In genomic region chr14:89221109-89221508, GRCh38 we compare ENCODE assay signal across 9 cellular contexts.
DNase-seq lines count a peak whose midpoint lies in the region; ATAC-seq and TF ChIP-seq lines count a peak whose summit lies in the region.
"Had no signal": no experiment of that assay in that cellular context is flagged by ENCODE, and none has a peak within 500 bp of the region (broad histone marks: within the 10 kb centered on the region; RNA-seq: fewer than 3 reads in every experiment).

No MANE protein-coding gene starts in this region.

- no peak for DNase-seq in activated CD4-positive, alpha-beta T cell treated with anti-CD3 and anti-CD28 coated beads, Interleukin-2, amount 10 ng/mL, durations not matched to agents 24 days and 14 days
- no peak for DNase-seq in activated CD4-positive, alpha-beta T cell treated with anti-CD3 and anti-CD28 coated beads for 1 hour
- DNase-seq in PC-3 (peak; percentile 20), fibroblast of the aortic adventitia (ENCODE audit: low read depth) (peak; percentile 73), retina (no peak)
- no peak for DNase-seq in stimulated activated effector memory CD8-positive, alpha-beta T cell treated with anti-CD3 and anti-CD28 coated beads, Interleukin-12 subunit alpha, Interleukin-12 subunit beta, amount 100 ng/mL, for 72 hours (ENCODE audit: low spot score in 2 of 2)
- no peak for DNase-seq in stimulated activated CD8-positive, alpha-beta memory T cell treated with anti-CD3 and anti-CD28 coated beads, Interleukin-4, amount 100 ng/mL, for 48 hours

- no peak overlapping the region for H2AFZ ChIP-seq in PC-3 (ENCODE audit: low read length)

- H3K27ac Mint-ChIP-seq in activated CD4-positive, alpha-beta T cell treated with anti-CD3 and anti-CD28 coated beads, Interleukin-2, amount 10 ng/mL, durations not matched to agents 24 days and 14 days, result peak overlapping the region; percentile 45
- H3K27ac Mint-ChIP-seq in stimulated activated effector memory CD8-positive, alpha-beta T cell treated with anti-CD3 and anti-CD28 coated beads, Interleukin-12 subunit alpha, Interleukin-12 subunit beta, amount 100 ng/mL, for 72 hours, result peak overlapping the region; percentile 2

- no peak overlapping the region for H3K9ac ChIP-seq in PC-3 (ENCODE audit: low read length)

- intact Hi-C loops in activated CD4-positive, alpha-beta T cell treated with anti-CD3 and anti-CD28 coated beads, Interleukin-2, amount 10 ng/mL, durations not matched to agents 24 days and 14 days (cut with micrococcal nuclease), result no loop called here
- intact Hi-C loops in PC-3 (cut with micrococcal nuclease), result loop anchor here (2.0 kb wide), 1 partner anchor 180 kb away; no protein-coding TSS in a partner anchor

- H3K79me2 ChIP-seq in PC-3 (ENCODE audit: low read length), result no peaks in the 10 kb centered on the region

- POLR2A ChIA-PET in PC-3 (lab: Charles Lee; ENCODE audit: unreplicated experiment), result no interaction called here

- no peaks in the 10 kb centered on the region for H3F3A ChIP-seq in PC-3 (ENCODE audit: low read length, unreplicated experiment)

- no peak overlapping the region for H3K27ac ChIP-seq in PC-3 (ENCODE audit: low read length)
- H3K27ac ChIP-seq: upper lobe of left lung had no signal

- H3K36me3 ChIP-seq in PC-3 (ENCODE audit: low read depth, low read length), result no peaks in the 10 kb centered on the region

- BruUV-seq in PC-3 (replicated peaks; lab: Mats Ljungman, UMichigan), result no TSS peak

- no peaks in the 10 kb centered on the region for H3K4me1 ChIP-seq in PC-3 (ENCODE audit: insufficient read depth, low read length)

- H3K27me3 Mint-ChIP-seq in activated CD4-positive, alpha-beta T cell treated with anti-CD3 and anti-CD28 coated beads, Interleukin-2, amount 10 ng/mL, durations not matched to agents 24 days and 14 days, result no peaks in the 10 kb centered on the region

- H3K4me3 ChIP-seq in PC-3 (ENCODE audit: low read length) (no peak overlapping the region), fibroblast of the aortic adventitia (ENCODE audit: low read depth, low read length) (no peak overlapping the region)
- H3K4me3 ChIP-seq: upper lobe of left lung had no signal

- H3K4me3 Mint-ChIP-seq in activated CD4-positive, alpha-beta T cell treated with anti-CD3 and anti-CD28 coated beads, Interleukin-2, amount 10 ng/mL, durations not matched to agents 24 days and 14 days, result no peak overlapping the region
- H3K4me3 Mint-ChIP-seq in stimulated activated effector memory CD8-positive, alpha-beta T cell treated with anti-CD3 and anti-CD28 coated beads, Interleukin-12 subunit alpha, Interleukin-12 subunit beta, amount 100 ng/mL, for 72 hours, result no peak overlapping the region

- TF ChIP-seq CTCF in PC-3 (conservative IDR thresholded peaks at IDR 0.05; ENCODE audit: low read depth, low read length), result no peak
- TF ChIP-seq CTCF in fibroblast of the aortic adventitia (IDR thresholded peaks at IDR 0.05; ENCODE audit: insufficient read depth, low read length), result no peak

- no peaks in the 10 kb centered on the region for H4K20me1 ChIP-seq in PC-3 (ENCODE audit: low read length)

- H3K9me2 ChIP-seq in PC-3 (replicated peaks; ENCODE audit: low read length), result no peaks in the 10 kb centered on the region

- CTCF ChIA-PET in PC-3 (lab: Charles Lee), result no interaction called here

- H3K4me2 ChIP-seq in PC-3 (ENCODE audit: low read length), result no peak overlapping the region

- H3K9me3 Mint-ChIP-seq in activated CD4-positive, alpha-beta T cell treated with anti-CD3 and anti-CD28 coated beads, Interleukin-2, amount 10 ng/mL, durations not matched to agents 24 days and 14 days, result no peaks in the 10 kb centered on the region
- H3K9me3 Mint-ChIP-seq in stimulated activated effector memory CD8-positive, alpha-beta T cell treated with anti-CD3 and anti-CD28 coated beads, Interleukin-12 subunit alpha, Interleukin-12 subunit beta, amount 100 ng/mL, for 72 hours, result no peaks in the 10 kb centered on the region

- peak; percentile 81 for ATAC-seq in PC-3
- peak; percentile 90 for ATAC-seq in stimulated activated effector memory CD8-positive, alpha-beta T cell treated with anti-CD3 and anti-CD28 coated beads, Interleukin-12 subunit alpha, Interleukin-12 subunit beta, amount 100 ng/mL, for 72 hours
- no peak for ATAC-seq in HG03196 (IDR thresholded peaks at IDR 0.05; ENCODE audit: unreplicated experiment)

- peaks cover 10% of the 10 kb centered on the region for H3K4me1 Mint-ChIP-seq in activated CD4-positive, alpha-beta T cell treated with anti-CD3 and anti-CD28 coated beads, Interleukin-2, amount 10 ng/mL, durations not matched to agents 24 days and 14 days
- peaks cover 55% of the 10 kb centered on the region for H3K4me1 Mint-ChIP-seq in stimulated activated effector memory CD8-positive, alpha-beta T cell treated with anti-CD3 and anti-CD28 coated beads, Interleukin-12 subunit alpha, Interleukin-12 subunit beta, amount 100 ng/mL, for 72 hours

- H3K9me3 ChIP-seq in PC-3 (ENCODE audit: low read length), result no peaks in the 10 kb centered on the region
- H3K9me3 ChIP-seq: upper lobe of left lung had no signal

- peaks cover 5% of the 10 kb centered on the region for H3K36me3 Mint-ChIP-seq in activated CD4-positive, alpha-beta T cell treated with anti-CD3 and anti-CD28 coated beads, Interleukin-2, amount 10 ng/mL, durations not matched to agents 24 days and 14 days (ENCODE audit: low read depth)
- peaks cover 22% of the 10 kb centered on the region for H3K36me3 Mint-ChIP-seq in stimulated activated effector memory CD8-positive, alpha-beta T cell treated with anti-CD3 and anti-CD28 coated beads, Interleukin-12 subunit alpha, Interleukin-12 subunit beta, amount 100 ng/mL, for 72 hours

- H3K27me3 ChIP-seq in PC-3 (ENCODE audit: low read length), result no peaks in the 10 kb centered on the region
- H3K27me3 ChIP-seq: upper lobe of left lung had no signal

Comparison
In these comparisons a context has a peak if more than half of its experiments do, and no peak if none do; other contexts are left out.
1. DNase-seq: peak in PC-3 (single experiment) and fibroblast of the aortic adventitia (single experiment); none in activated CD4-positive, alpha-beta T cell treated with anti-CD3 and anti-CD28 coated beads, Interleukin-2, amount 10 ng/mL, durations not matched to agents 24 days and 14 days (single experiment), activated CD4-positive, alpha-beta T cell treated with anti-CD3 and anti-CD28 coated beads for 1 hour (single experiment), stimulated activated effector memory CD8-positive, alpha-beta T cell treated with anti-CD3 and anti-CD28 coated beads, Interleukin-12 subunit alpha, Interleukin-12 subunit beta, amount 100 ng/mL, for 72 hours (0 of 2), retina (single experiment) and stimulated activated CD8-positive, alpha-beta memory T cell treated with anti-CD3 and anti-CD28 coated beads, Interleukin-4, amount 100 ng/mL, for 48 hours (single experiment).